In the genomic region with DNA sequence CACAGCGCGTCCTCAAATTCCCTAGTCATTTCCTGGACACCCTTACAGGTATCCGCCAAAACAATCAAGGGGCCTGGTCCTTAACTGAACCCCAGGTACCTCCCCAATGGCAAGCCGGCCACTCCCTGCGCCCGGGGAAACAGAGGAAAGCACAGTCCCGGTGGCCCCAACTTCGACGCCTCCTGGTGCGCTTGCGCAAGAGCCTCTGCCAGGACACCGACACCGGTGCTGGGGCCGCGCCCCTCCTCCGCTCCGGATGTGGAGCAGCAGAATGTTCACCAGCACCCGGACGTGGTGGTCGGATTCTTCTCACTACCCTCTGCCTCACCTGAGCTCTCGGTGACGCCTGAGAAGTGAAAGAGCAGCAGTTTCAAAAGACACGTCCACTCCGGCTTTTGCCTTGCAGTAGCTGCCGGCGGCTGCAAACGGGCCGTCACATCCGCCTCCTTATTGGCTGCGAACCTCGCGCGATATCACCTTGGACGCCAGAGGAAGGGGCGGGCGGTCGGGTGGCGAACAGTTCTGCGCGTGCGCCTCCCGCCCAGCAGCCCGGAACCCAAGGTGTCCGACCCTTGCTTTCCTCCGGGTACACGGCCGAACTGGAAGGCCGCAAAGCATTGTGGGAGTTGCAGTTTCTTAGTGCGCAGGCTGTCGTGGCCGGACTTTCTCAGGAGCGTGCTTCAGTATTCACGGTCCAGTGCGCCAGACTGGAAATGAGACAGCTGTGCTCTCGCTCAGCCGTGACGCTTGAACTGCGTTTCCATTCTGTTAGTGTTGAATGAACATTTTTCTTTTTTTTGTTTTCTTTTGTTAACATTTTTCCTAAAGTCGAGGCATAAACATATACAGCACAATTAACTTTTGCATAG, we compare ENCODE assay signal across 8 cellular contexts. TPM values are rescaled to one million over a fixed set of nuclear protein-coding genes. Genes with fewer than 3 reads are reported as not detected.
DNase-seq lines count a peak whose midpoint lies in the region; ATAC-seq and TF ChIP-seq lines count a peak whose summit lies in the region.

A gene with protein sequence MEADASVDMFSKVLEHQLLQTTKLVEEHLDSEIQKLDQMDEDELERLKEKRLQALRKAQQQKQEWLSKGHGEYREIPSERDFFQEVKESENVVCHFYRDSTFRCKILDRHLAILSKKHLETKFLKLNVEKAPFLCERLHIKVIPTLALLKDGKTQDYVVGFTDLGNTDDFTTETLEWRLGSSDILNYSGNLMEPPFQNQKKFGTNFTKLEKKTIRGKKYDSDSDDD (minus strand): TSS at position 423 of the 869 bp plus-strand sequence. CDS start 3,123 bp downstream, outside the sequence.

- POLR2A ChIA-PET in activated CD4-positive, alpha-beta T cell treated with anti-CD3 and anti-CD28 coated beads, Interleukin-2, amount 10 ng/mL, durations not matched to agents 7 days and 5 days (lab: Charles Lee): interaction anchor here (0.6 kb wide), 2 partner anchors 31 to 909 kb away, joined by 3 to 4 read pairs; no protein-coding TSS in a partner anchor

- TF ChIP-seq CTCF in C4-2B (conservative IDR thresholded peaks at IDR 0.05) (no peak), left lung (IDR thresholded peaks at IDR 0.05) (no peak)

- H3K27ac Mint-ChIP-seq in activated CD4-positive, alpha-beta T cell treated with anti-CD3 and anti-CD28 coated beads, Interleukin-2, amount 10 ng/mL, durations not matched to agents 7 days and 5 days: no peak within 1 kb of the TSS

- no peaks in the 10 kb centered on the region for H3K9me3 Mint-ChIP-seq in activated CD4-positive, alpha-beta T cell treated with anti-CD3 and anti-CD28 coated beads, Interleukin-2, amount 10 ng/mL, durations not matched to agents 7 days and 5 days

- H3K36me3 ChIP-seq in left lung: peaks cover 0 to 19% of the 10 kb centered on the region in 2 donors

- no peaks in the 10 kb centered on the region for H3K27me3 ChIP-seq in left lung

- intact Hi-C loops in left lung (cut with DNase I): loop anchor here in 1 of 2 donors (10.0 kb wide), 1 partner anchor 151 kb away; a partner anchor contains a TSS

- ATAC-seq in GM19372 (IDR thresholded peaks at IDR 0.05; ENCODE audit: low read depth, unreplicated experiment) (peak; percentile 72), HG03521 (IDR thresholded peaks at IDR 0.05; ENCODE audit: unreplicated experiment) (peak; percentile 68), left lung (peak; percentile 93)

- CTCF ChIA-PET in activated CD4-positive, alpha-beta T cell treated with anti-CD3 and anti-CD28 coated beads, Interleukin-2, amount 10 ng/mL, durations not matched to agents 7 days and 5 days (lab: Charles Lee): interaction anchor here (0.9 to 4.1 kb wide), 13 partner anchors 11 to 195 kb away, joined by 3 to 11 read pairs (median 4); a partner anchor contains a TSS

- H3K36me3 Mint-ChIP-seq in activated CD4-positive, alpha-beta T cell treated with anti-CD3 and anti-CD28 coated beads, Interleukin-2, amount 10 ng/mL, durations not matched to agents 7 days and 5 days (ENCODE audit: low read depth): peaks cover 18% of the 10 kb centered on the region

- H3K9me3 ChIP-seq in left lung: no peaks in the 10 kb centered on the region

- peak within 1 kb of the TSS; percentile 66 to 97 for H3K4me3 ChIP-seq in left lung

- peak; percentile 99 for DNase-seq in NCI-H69 (lab: John Stamatoyannopoulos, UW)
- DNase-seq in activated CD4-positive, alpha-beta T cell treated with anti-CD3 and anti-CD28 coated beads, Interleukin-2, amount 10 ng/mL, durations not matched to agents 7 days and 5 days: peak; percentile 98
- DNase-seq in dermis blood vessel endothelial cell: peak; percentile 100
- DNase-seq in left lung: peak; percentile 99
- peak; percentile 95 to 97 for DNase-seq in stimulated activated CD4-positive, alpha-beta T cell treated with anti-CD3 and anti-CD28 coated beads, Interleukin-2, amount 100 ng/mL, for 48 hours

- peaks cover 16 to 47% of the 10 kb centered on the region in 2 donors for H3K4me1 ChIP-seq in left lung

- no peaks in the 10 kb centered on the region for H3K27me3 Mint-ChIP-seq in activated CD4-positive, alpha-beta T cell treated with anti-CD3 and anti-CD28 coated beads, Interleukin-2, amount 10 ng/mL, durations not matched to agents 7 days and 5 days

- no peak within 1 kb of the TSS for H3K4me3 Mint-ChIP-seq in activated CD4-positive, alpha-beta T cell treated with anti-CD3 and anti-CD28 coated beads, Interleukin-2, amount 10 ng/mL, durations not matched to agents 7 days and 5 days

- peaks cover 44% of the 10 kb centered on the region for H3K4me1 Mint-ChIP-seq in activated CD4-positive, alpha-beta T cell treated with anti-CD3 and anti-CD28 coated beads, Interleukin-2, amount 10 ng/mL, durations not matched to agents 7 days and 5 days

- H3K27ac ChIP-seq in C4-2B (peak within 1 kb of the TSS; percentile 86), left lung (peak within 1 kb of the TSS; percentile 88 to 95)

RNA-seq across cellular contexts. Expression of the gene that starts here (rescaled TPM):
- 10 to 100 TPM; 31.4 to 33.6 TPM for total RNA-seq in activated CD4-positive, alpha-beta T cell treated with anti-CD3 and anti-CD28 coated beads, Interleukin-2, amount 10 ng/mL, durations not matched to agents 7 days and 5 days
- total RNA-seq in dermis blood vessel endothelial cell (109 and 120 TPM in 2 replicates), left lung (10 to 100 TPM; 27.2 to 35.9 TPM)

Comparison
In these comparisons a context has a peak if more than half of its experiments do, and no peak if none do; other contexts are left out.
1. Peak in every context shown above with its lines: DNase-seq, ATAC-seq, H3K4me3 ChIP-seq and H3K27ac ChIP-seq.